In genomic region chr1:32447469-32448185, GRCh38 we compare ENCODE assay signal across 1 cellular context.
TF ChIP-seq lines count a peak whose summit lies in the region.

No MANE protein-coding gene starts in this region.

TF ChIP-seq in GM23338, 12 proteins besides CTCF, POLR2A, EP300 and RAD21 (continued from another document):
- TF ChIP-seq ZNF462 (CRISPR knock-in tag; IDR thresholded peaks at IDR 0.05) (no peak), CREB1 (CRISPR knock-in tag; IDR thresholded peaks at IDR 0.05; ENCODE audit: low read depth) (no peak), NANOG (IDR thresholded peaks at IDR 0.05; ENCODE audit: borderline replicate concordance) (no peak)
